8 cellular contexts compared by ENCODE assay signal in genomic region chr3:129625071-129625874, GRCh38. TPM values are rescaled to one million over a fixed set of nuclear protein-coding genes. Genes with fewer than 3 reads are reported as not detected.
DNase-seq lines count a peak whose midpoint lies in the region; ATAC-seq and TF ChIP-seq lines count a peak whose summit lies in the region.

No MANE protein-coding gene starts in this region.

- POLR2A ChIA-PET in SK-N-SH (lab: Yijun Ruan, JAX): no interaction called here
- POLR2A ChIA-PET in T-cell (lab: Charles Lee): no interaction called here

- WGBS in SK-N-SH (ENCODE audit: low lambda C conversion rate): 91% methylated on average over 11 of the region's 12 CpGs

- H3K4me3 ChIP-seq in SK-N-SH (ENCODE audit: low read depth in 2 of 2, low read length in 1 of 2): no peak overlapping the region
- peak overlapping the region in 1 of 5 donors; percentile 28 for H3K4me3 ChIP-seq in subcutaneous abdominal adipose tissue (ENCODE audit: low read depth in 1 of 5, low read length in 5 of 5)

- H3K4me1 ChIP-seq in SK-N-SH (ENCODE audit: control insufficient read depth in 1 of 2, insufficient read depth in 2 of 2, low read depth in 1 of 2, low read length in 1 of 2) (no peaks in the 10 kb centered on the region; a peak in 1 of 4 replicates), subcutaneous abdominal adipose tissue (ENCODE audit: control insufficient read depth in 5 of 5, insufficient read depth in 5 of 5, low read length in 5 of 5) (peaks cover 34 to 77% (median 71%) of the 10 kb centered on the region in 5 donors)

- H3K27me3 ChIP-seq in SK-N-SH (ENCODE audit: insufficient read depth) (no peaks in the 10 kb centered on the region), subcutaneous abdominal adipose tissue (ENCODE audit: control insufficient read depth in 5 of 5, insufficient read depth in 4 of 5, low read length in 5 of 5) (no peaks in the 10 kb centered on the region)

- CTCF ChIA-PET in SK-N-SH (lab: Yijun Ruan, JAX): no interaction called here
- CTCF ChIA-PET in T-cell (lab: Charles Lee): no interaction called here

- TF ChIP-seq CTCF in SK-N-SH (IDR thresholded peaks at IDR 0.05): no peak

- no peak for TF ChIP-seq RAD21 in SK-N-SH (IDR thresholded peaks at IDR 0.05; ENCODE audit: low read length)

- H3K9me3 ChIP-seq in SK-N-SH: no peaks in the 10 kb centered on the region
- no peaks in the 10 kb centered on the region for H3K9me3 ChIP-seq in subcutaneous abdominal adipose tissue (ENCODE audit: control insufficient read depth in 5 of 5, low read length in 5 of 5)

- H3K79me2 ChIP-seq in SK-N-SH (ENCODE audit: insufficient read depth): no peaks in the 10 kb centered on the region

- H3K9ac ChIP-seq in SK-N-SH (no peak overlapping the region), subcutaneous abdominal adipose tissue (ENCODE audit: low read length in 5 of 5) (peak overlapping the region in 2 of 5 donors; percentile 39 to 62)

- H3F3A ChIP-seq in SK-N-SH (replicated peaks; ENCODE audit: insufficient read depth): no peaks in the 10 kb centered on the region

- H3K36me3 Mint-ChIP-seq in T-cell: no peaks in the 10 kb centered on the region

- no peak overlapping the region for H3K27ac Mint-ChIP-seq in T-cell

- H3K4me3 Mint-ChIP-seq in T-cell: peak overlapping the region in 2 of 3 donors; percentile 34 to 82

- no peaks in the 10 kb centered on the region for H3K9me3 Mint-ChIP-seq in T-cell

- no peaks in the 10 kb centered on the region for H3K9me2 ChIP-seq in SK-N-SH

- H3K27me3 Mint-ChIP-seq in T-cell: no peaks in the 10 kb centered on the region

- no peak overlapping the region for H2AFZ ChIP-seq in SK-N-SH (ENCODE audit: low read depth)

- ATAC-seq in SK-N-SH treated with all-trans-retinoic acid at 6 μM for 48 hours (no peak), T-cell (replicated peaks in 1 of 4) (no peak), HG03175 (IDR thresholded peaks at IDR 0.05; ENCODE audit: unreplicated experiment) (no peak), GM19467 (IDR thresholded peaks at IDR 0.05; ENCODE audit: unreplicated experiment) (no peak), HG02571 (IDR thresholded peaks at IDR 0.05; ENCODE audit: unreplicated experiment) (no peak)

- DNase-seq in SK-N-SH (peak; percentile 47), T-cell (no peak), iPS-NIHi7 (ENCODE audit: extremely low spot score) (peak; percentile 63)

- H4K20me1 ChIP-seq in SK-N-SH (ENCODE audit: insufficient read depth): no peaks in the 10 kb centered on the region

- no peak overlapping the region for H3K27ac ChIP-seq in SK-N-SH (ENCODE audit: low read depth in 2 of 2, low read length in 1 of 2)
- peak overlapping the region; percentile 99 for H3K27ac ChIP-seq in subcutaneous abdominal adipose tissue (ENCODE audit: low read depth, low read length)

- H3K36me3 ChIP-seq in SK-N-SH (replicated peaks in 1 of 2; ENCODE audit: control insufficient read depth in 1 of 2, insufficient read depth in 2 of 2, low read length in 1 of 2): no peaks in the 10 kb centered on the region
- H3K36me3 ChIP-seq in subcutaneous abdominal adipose tissue (ENCODE audit: control insufficient read depth in 5 of 5, insufficient read depth in 5 of 5, low read length in 5 of 5): no peaks in the 10 kb centered on the region

- H3K4me1 Mint-ChIP-seq in T-cell: peaks cover 13 to 22% (median 16%) of the 10 kb centered on the region in 3 donors

- no peak overlapping the region for H3K4me2 ChIP-seq in SK-N-SH

- TF ChIP-seq EP300 in SK-N-SH (IDR thresholded peaks at IDR 0.05; ENCODE audit: borderline replicate concordance in 1 of 2, low read depth in 1 of 2, low read length in 1 of 2): no peak

TF ChIP-seq in SK-N-SH, 30 proteins besides CTCF, POLR2A, EP300 and RAD21:
- TF ChIP-seq RCOR1 (IDR thresholded peaks at IDR 0.05; ENCODE audit: low read length) (no peak), IRF3 (IDR thresholded peaks at IDR 0.05; ENCODE audit: low read depth, low read length) (no peak), EZH2phosphoT487 (IDR thresholded peaks at IDR 0.05; ENCODE audit: borderline replicate concordance, low read depth) (no peak), TEAD4 (IDR thresholded peaks at IDR 0.05; ENCODE audit: borderline replicate concordance, insufficient read depth) (no peak), CHD2 (IDR thresholded peaks at IDR 0.05; ENCODE audit: low read length, partially characterized antibody) (no peak), GABPA (IDR thresholded peaks at IDR 0.05; ENCODE audit: low read depth) (no peak), SIN3A (IDR thresholded peaks at IDR 0.05; ENCODE audit: borderline replicate concordance, low read depth, low read length) (no peak), FOXJ3 (CRISPR knock-in tag; IDR thresholded peaks at IDR 0.05) (no peak), NFIC (IDR thresholded peaks at IDR 0.05; ENCODE audit: borderline replicate concordance) (no peak), USF2 (IDR thresholded peaks at IDR 0.05; ENCODE audit: borderline replicate concordance, low read depth, low read length) (no peak), YY1 (IDR thresholded peaks at IDR 0.05; ENCODE audit: low read depth) (no peak), MEF2A (IDR thresholded peaks at IDR 0.05; ENCODE audit: borderline replicate concordance, low read depth) (no peak), RXRA (IDR thresholded peaks at IDR 0.05; ENCODE audit: borderline replicate concordance, low read depth) (no peak)

TF ChIP-seq in SK-N-SH treated with all-trans-retinoic acid at 6 μM for 48 hours, 23 proteins besides CTCF, POLR2A, EP300 and RAD21:
- TF ChIP-seq CSDC2 (CRISPR knock-in tag; IDR thresholded peaks at IDR 0.05) (no peak), ZNF70 (CRISPR knock-in tag; IDR thresholded peaks at IDR 0.05) (no peak), ZFP30 (CRISPR knock-in tag; IDR thresholded peaks at IDR 0.05) (no peak), ZNF565 (CRISPR knock-in tag; conservative IDR thresholded peaks at IDR 0.05; ENCODE audit: low read depth) (no peak), CSRNP3 (CRISPR knock-in tag; IDR thresholded peaks at IDR 0.05) (no peak), GLIS3 (CRISPR knock-in tag; IDR thresholded peaks at IDR 0.05) (no peak), OSR1 (CRISPR knock-in tag; IDR thresholded peaks at IDR 0.05) (no peak), PPARA (CRISPR knock-in tag; IDR thresholded peaks at IDR 0.05; ENCODE audit: borderline replicate concordance) (no peak), RARB (CRISPR knock-in tag; IDR thresholded peaks at IDR 0.05) (no peak), TSHZ2 (CRISPR knock-in tag; IDR thresholded peaks at IDR 0.05) (no peak), ISL1 (CRISPR knock-in tag; IDR thresholded peaks at IDR 0.05) (no peak), CREB5 (CRISPR knock-in tag; IDR thresholded peaks at IDR 0.05; ENCODE audit: low read depth) (no peak)
TF ChIP-seq in SK-N-SH treated with all-trans-retinoic acid at 6 μM for 48 hours: peak in this region for 0.

RNA-seq across cellular contexts. Expression of gene PLXND1, which starts 18.8 kb away (rescaled TPM):
- 43.0 and 53.5 TPM in 2 replicates for polyA plus RNA-seq in SK-N-SH (2012; rRNA removed)
- polyA plus RNA-seq in SK-N-SH (2012; cell fraction: cytosol; rRNA removed): 26.5 and 37.7 TPM in 2 replicates
- polyA plus RNA-seq in SK-N-SH (2012; cell fraction: nucleus; rRNA removed): 122 and 155 TPM in 2 replicates
- total RNA-seq in T-cell: 10 to 100 TPM; 13.6 to 53.3 (median 44.9) TPM

Comparison
In these comparisons a context has a peak if more than half of its experiments do, and no peak if none do; other contexts are left out.
1. DNase-seq: peak in SK-N-SH (single experiment) and iPS-NIHi7 (single experiment); none in T-cell (0 of 34).